9 cellular contexts compared by ENCODE assay signal in genomic region chr4:140308366-140309123, GRCh38.
A peak's percentile ranks its signal among the peaks of the same experiment; 100 is the strongest.
DNase-seq lines count a peak whose midpoint lies in the region; ATAC-seq, FAIRE-seq and TF ChIP-seq lines count a peak whose summit lies in the region.
"Had no signal": no experiment of that assay in that cellular context is flagged by ENCODE, and none has a peak within 500 bp of the region (broad histone marks: within the 10 kb centered on the region; RNA-seq: fewer than 3 reads in every experiment).

No MANE protein-coding gene starts in this region.

- DNase-seq in HepG2 (ENCODE audit: low spot score) = no peak
- DNase-seq in MCF 10A (ENCODE audit: unreplicated experiment) = peak; percentile 91
- no peak for DNase-seq in lung (ENCODE audit: low spot score)

- in situ Hi-C loops in HepG2 (cut with HindIII; ENCODE audit: extremely low pct_ligation_motif_present, low pct_unique_long_range_greater_than_20kb) = no loop called here

- no peak overlapping the region for H2AFZ ChIP-seq in HepG2 (ENCODE audit: low read length)

- TF ChIP-seq RAD21 in liver (IDR thresholded peaks at IDR 0.05) (no peak), HepG2 (CRISPR knock-in tag; IDR thresholded peaks at IDR 0.05) (no peak)

- BruUV-seq in HepG2 (replicated peaks; lab: Mats Ljungman, UMichigan) (no TSS peak), MCF 10A (replicated peaks; lab: Mats Ljungman, UMichigan) (no TSS peak)

- H3K79me2 ChIP-seq in HepG2 (ENCODE audit: insufficient read depth, low read length) = no peaks in the 10 kb centered on the region

- H3K27me3 Mint-ChIP-seq in MCF 10A (ENCODE audit: insufficient read depth, unreplicated experiment) = no peaks in the 10 kb centered on the region

- FAIRE-seq in HepG2 (lab: Jason Lieb, UNC) = no peak

- no peak overlapping the region for H3K9ac ChIP-seq in liver (ENCODE audit: low read depth in 1 of 2, low read length in 2 of 2)
- H3K9ac ChIP-seq in HepG2 (ENCODE audit: insufficient read depth, low read depth, low read length) = no peak overlapping the region

- POLR2A ChIA-PET in HepG2 (lab: Yijun Ruan, JAX) (no interaction called here), MCF 10A (lab: Yijun Ruan, JAX) (interaction anchor here (0.6 to 3.1 kb wide), 16 partner anchors 9 to 751 kb away, joined by 3 to 16 read pairs (median 6); partner anchors contain the start of genes MAML3, MGST2 and SCOC)

- TF ChIP-seq CTCF in liver (IDR thresholded peaks at IDR 0.05; ENCODE audit: low read depth, low read length, missing input control) (no peak), HepG2 (CRISPR knock-in tag; IDR thresholded peaks at IDR 0.05) (no peak), MCF 10A (IDR thresholded peaks at IDR 0.05; ENCODE audit: unreplicated experiment) (no peak), lung (IDR thresholded peaks at IDR 0.05; ENCODE audit: control extremely low read depth, extremely low read depth) (no peak)

- H3K4me1 Mint-ChIP-seq in MCF 10A (ENCODE audit: insufficient read depth, unreplicated experiment) = peaks cover 49% of the 10 kb centered on the region

- H3K27ac ChIP-seq in liver (ENCODE audit: low read depth in 1 of 2, low read length in 2 of 2) = peak overlapping the region; percentile 35 to 54
- H3K27ac ChIP-seq in HepG2 (ENCODE audit: extremely low read length, insufficient read depth, low read length) = no peak overlapping the region
- H3K27ac ChIP-seq in lung (ENCODE audit: low read depth in 1 of 2, low read length in 1 of 2) = peak overlapping the region; percentile 32 to 82
- H3K27ac ChIP-seq: C4-2B had no signal

- H3K27me3 ChIP-seq in liver (ENCODE audit: control insufficient read depth in 4 of 4, insufficient read depth in 4 of 4, low read length in 3 of 4) = no peaks in the 10 kb centered on the region
- H3K27me3 ChIP-seq in HepG2 (ENCODE audit: control insufficient read depth in 1 of 2, insufficient read depth in 2 of 2, low read length in 2 of 2) = peaks cover 0 to 5% of the 10 kb centered on the region in 2 experiments; a peak in 2 of 5 replicates
- no peaks in the 10 kb centered on the region for H3K27me3 ChIP-seq in lung (ENCODE audit: control insufficient read depth, insufficient read depth)

- H3K36me3 ChIP-seq in liver (ENCODE audit: control insufficient read depth in 4 of 4, insufficient read depth in 3 of 4, low read depth in 1 of 4, low read length in 3 of 4) = no peaks in the 10 kb centered on the region
- no peaks in the 10 kb centered on the region for H3K36me3 ChIP-seq in HepG2 (replicated peaks in 1 of 2; ENCODE audit: control insufficient read depth in 1 of 2, insufficient read depth in 2 of 2, low read length in 2 of 2)
- no peaks in the 10 kb centered on the region for H3K36me3 ChIP-seq in lung (ENCODE audit: control insufficient read depth in 2 of 2, insufficient read depth in 2 of 2, low read length in 2 of 2)

- CTCF ChIA-PET in HepG2 (lab: Yijun Ruan, JAX; ENCODE audit: low intra/inter-chr PET ratio, low total read pairs) = no interaction called here
- CTCF ChIA-PET in MCF 10A (lab: Yijun Ruan, JAX) = interaction anchor here (0.5 to 3.8 kb wide), 16 partner anchors 10 to 652 kb away, joined by 3 to 20 read pairs (median 5); no protein-coding TSS in a partner anchor

- no peak for TF ChIP-seq POLR2A in HepG2 (IDR thresholded peaks at IDR 0.05; ENCODE audit: insufficient read depth in 1 of 2, low read depth in 2 of 2, low read length in 2 of 2)

- no peak for ATAC-seq in HepG2
- no peak for ATAC-seq in lung (ENCODE audit: insufficient read depth, low FRiP score)
- no peak for ATAC-seq in HG03439 (IDR thresholded peaks at IDR 0.05; ENCODE audit: unreplicated experiment)
- ATAC-seq in HG03565 (IDR thresholded peaks at IDR 0.05; ENCODE audit: unreplicated experiment) = no peak
- no peak for ATAC-seq in HG02981 (IDR thresholded peaks at IDR 0.05; ENCODE audit: unreplicated experiment)
- ATAC-seq in GM19395 (IDR thresholded peaks at IDR 0.05; ENCODE audit: unreplicated experiment) = no peak

- no peaks in the 10 kb centered on the region for H3K9me3 Mint-ChIP-seq in MCF 10A (ENCODE audit: unreplicated experiment)

- H3K36me3 Mint-ChIP-seq in MCF 10A (ENCODE audit: insufficient read depth, unreplicated experiment) = no peaks in the 10 kb centered on the region

- H3K4me1 ChIP-seq in liver (ENCODE audit: control insufficient read depth in 4 of 4, insufficient read depth in 4 of 4, low read length in 3 of 4) (no peaks in the 10 kb centered on the region), HepG2 (ENCODE audit: insufficient read depth, low read length) (no peaks in the 10 kb centered on the region), lung (ENCODE audit: control insufficient read depth in 2 of 2, insufficient read depth in 2 of 2, low read length in 2 of 2) (peaks cover 3 to 6% of the 10 kb centered on the region in 2 donors)

- intact Hi-C loops in HepG2 (cut with micrococcal nuclease; ENCODE audit: unreplicated experiment) = no loop called here
- intact Hi-C loops in MCF 10A (cut with micrococcal nuclease) = loop anchor here (5.0 kb wide), 1 partner anchor 46 kb away; no protein-coding TSS in a partner anchor

- H3K9me3 ChIP-seq in liver (ENCODE audit: control insufficient read depth in 4 of 4, low read length in 3 of 4) (no peaks in the 10 kb centered on the region), HepG2 (ENCODE audit: low read length) (no peaks in the 10 kb centered on the region), lung (ENCODE audit: control insufficient read depth in 2 of 2, insufficient read depth in 1 of 2, low read length in 1 of 2) (no peaks in the 10 kb centered on the region)

- no peaks in the 10 kb centered on the region for H4K20me1 ChIP-seq in HepG2 (ENCODE audit: insufficient read depth, low read length)

- H3K4me3 Mint-ChIP-seq in MCF 10A (ENCODE audit: unreplicated experiment) = peak overlapping the region; percentile 59

- no peak overlapping the region for H3K4me2 ChIP-seq in HepG2 (ENCODE audit: low read depth, low read length)

- WGBS in liver = 79% methylated on average over 11 of the region's 11 CpGs
- WGBS in HepG2 (ENCODE audit: low lambda C conversion rate) = 30% methylated on average over 4 of the region's 11 CpGs
- WGBS in lung, 2 donors = 78 to 83% methylated on average over 11 of the region's 11 CpGs

- H3K4me3 ChIP-seq in liver (ENCODE audit: low read depth in 1 of 3, low read length in 3 of 3) (no peak overlapping the region), HepG2 (replicated peaks in 1 of 3; ENCODE audit: insufficient read depth in 1 of 3, low read depth in 2 of 3, low read length in 3 of 3) (no peak overlapping the region), lung (no peak overlapping the region)

- H3K27ac Mint-ChIP-seq in MCF 10A (ENCODE audit: low read depth, unreplicated experiment) = peak overlapping the region; percentile 54

- no peak for TF ChIP-seq EP300 in HepG2 (IDR thresholded peaks at IDR 0.05; ENCODE audit: low read depth in 2 of 2, low read length in 2 of 2)
- no peak for TF ChIP-seq EP300 in HepG2 (CRISPR knock-in tag; IDR thresholded peaks at IDR 0.05; ENCODE audit: borderline replicate concordance)

TF ChIP-seq in liver, 16 proteins besides CTCF, POLR2A, EP300 and RAD21:
- TF ChIP-seq RXRA (IDR thresholded peaks at IDR 0.05) (peak; percentile 54 to 56), JUND (IDR thresholded peaks at IDR 0.05) (peak; percentile 49 to 55), TAF1 (conservative IDR thresholded peaks at IDR 0.05) (no peak), SP1 (IDR thresholded peaks at IDR 0.05) (peak; percentile 54), HNF4G (IDR thresholded peaks at IDR 0.05) (no peak), ZBTB33 (IDR thresholded peaks at IDR 0.05) (no peak), NR2F2 (IDR thresholded peaks at IDR 0.05) (peak; percentile 70)

TF ChIP-seq in HepG2, 621 proteins besides CTCF, POLR2A, EP300 and RAD21:
- no peak for TF ChIP-seq ZFYVE20 (CRISPR knock-in tag; IDR thresholded peaks at IDR 0.05; ENCODE audit: borderline replicate concordance, low read depth)
- no peak for TF ChIP-seq THAP11 (CRISPR knock-in tag; IDR thresholded peaks at IDR 0.05)
- TF ChIP-seq ZNF136 (CRISPR knock-in tag; IDR thresholded peaks at IDR 0.05; ENCODE audit: low read depth) = no peak
- no peak for TF ChIP-seq ZNF17 (CRISPR knock-in tag; IDR thresholded peaks at IDR 0.05)
- TF ChIP-seq ZBTB44 (CRISPR knock-in tag; IDR thresholded peaks at IDR 0.05) = no peak
- no peak for TF ChIP-seq STAT5B (CRISPR knock-in tag; IDR thresholded peaks at IDR 0.05)
